In the genomic region with DNA sequence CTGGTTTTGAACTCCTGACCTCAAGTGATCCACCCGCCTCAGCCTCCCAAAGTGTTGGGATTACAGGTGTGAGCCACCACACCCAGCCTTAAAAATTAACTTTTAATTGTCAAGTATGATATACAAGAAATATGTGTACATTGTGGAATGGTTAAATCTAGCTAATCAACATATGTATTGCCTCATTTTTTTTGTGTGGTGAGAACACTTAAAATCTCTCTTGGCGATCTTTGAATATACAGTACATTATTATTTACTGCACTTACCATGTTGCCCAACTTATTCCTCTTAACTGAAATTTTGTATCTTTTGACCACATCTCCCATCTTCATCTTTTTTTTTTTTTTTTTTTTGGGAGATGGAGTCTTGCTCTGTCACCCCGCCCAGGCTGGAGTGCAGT, we compare ENCODE assay signal across 15 cellular contexts. TPM values are rescaled to one million over a fixed set of nuclear protein-coding genes. Genes with fewer than 3 reads are reported as not detected.
A peak's percentile ranks its signal among the peaks of the same experiment; 100 is the strongest.
DNase-seq lines count a peak whose midpoint lies in the region; TF ChIP-seq lines count a peak whose summit lies in the region.
"Had no signal": no experiment of that assay in that cellular context is flagged by ENCODE, and none has a peak within 500 bp of the region (broad histone marks: within the 10 kb centered on the region; RNA-seq: fewer than 3 reads in every experiment).

No MANE protein-coding gene starts in this region.

- DNase-seq in HFFc6 = no peak
- DNase-seq in adipocyte (ENCODE audit: low read depth) = no peak
- no peak for DNase-seq in hepatocyte (ENCODE audit: low spot score)
- DNase-seq in suprapubic skin (ENCODE audit: low spot score in 2 of 2) = no peak
- DNase-seq in islet precursor cell = no peak
- DNase-seq in NCI-H82 treated with DMSO at 0.1 percent for 48 hours (lab: John Stamatoyannopoulos, UW; ENCODE audit: unreplicated experiment) = no peak
- no peak for DNase-seq in activated effector memory CD4-positive, alpha-beta T cell treated with anti-CD3 and anti-CD28 coated beads, Interleukin-2, amount 50 U/mL, for 16 hours
- DNase-seq: activated CD4-positive, alpha-beta T cell treated with anti-CD3 and anti-CD28 coated beads, Interleukin-2, amount 50 U/mL, for 4 hours; foreskin melanocyte; NCI-H2081 treated with DMSO at 0.1 percent for 48 hours; NCI-H748 treated with DMSO at 0.1 percent for 48 hours; pancreas; stimulated activated CD4-positive, alpha-beta T cell treated with anti-CD3 and anti-CD28 coated beads, Interleukin-15, amount 100 ng/mL, for 24 hours had no signal

- TF ChIP-seq CTCF in HFFc6 (IDR thresholded peaks at IDR 0.05) (no peak), hepatocyte (IDR thresholded peaks at IDR 0.05; ENCODE audit: poor library complexity) (no peak), suprapubic skin (IDR thresholded peaks at IDR 0.05) (no peak)

- H3K4me3 ChIP-seq in adipocyte (ENCODE audit: low read length) = no peak overlapping the region
- H3K4me3 ChIP-seq in hepatocyte = no peak overlapping the region
- no peak overlapping the region for H3K4me3 ChIP-seq in suprapubic skin
- H3K4me3 ChIP-seq: GM12878, pancreas had no signal

- H3K9me2 ChIP-seq in hepatocyte (replicated peaks; ENCODE audit: insufficient read depth) = no peaks in the 10 kb centered on the region

- H3K9me3 Mint-ChIP-seq in HFFc6 = no peaks in the 10 kb centered on the region; the same call in 1 of the 2 replicates

- H3K27me3 Mint-ChIP-seq in HFFc6 (ENCODE audit: insufficient read depth) = no peaks in the 10 kb centered on the region

- no peak overlapping the region for H2AFZ ChIP-seq in hepatocyte

- peak overlapping the region; percentile 97 for H3K27ac Mint-ChIP-seq in HFFc6
- H3K27ac Mint-ChIP-seq: mesothelial cell of epicardium had no signal

- 97% methylated on average over 2 of the region's 3 CpGs for WGBS in hepatocyte (ENCODE audit: low lambda C conversion rate, missing lambda C conversion rate)
- WGBS in suprapubic skin = 85% methylated on average over 3 of the region's 3 CpGs

- H3K4me1 ChIP-seq in adipocyte (ENCODE audit: control insufficient read depth, insufficient read depth, low read length) (peaks cover 59% of the 10 kb centered on the region), hepatocyte (ENCODE audit: insufficient read depth) (no peaks in the 10 kb centered on the region), suprapubic skin (peaks cover 45% of the 10 kb centered on the region)

- H4K20me1 ChIP-seq in hepatocyte (ENCODE audit: insufficient read depth, poor library complexity, severe bottlenecking) = peaks cover 89% of the 10 kb centered on the region

- H3K4me3 Mint-ChIP-seq in HFFc6 = no peak overlapping the region
- H3K4me3 Mint-ChIP-seq: mesothelial cell of epicardium had no signal

- peaks cover 26% of the 10 kb centered on the region for H3K36me3 Mint-ChIP-seq in HFFc6 (ENCODE audit: low read depth)

- H3K27me3 ChIP-seq in adipocyte (replicated peaks; ENCODE audit: control insufficient read depth, insufficient read depth, low read length) = no peaks in the 10 kb centered on the region
- no peaks in the 10 kb centered on the region for H3K27me3 ChIP-seq in hepatocyte
- H3K27me3 ChIP-seq in suprapubic skin = no peaks in the 10 kb centered on the region
- H3K27me3 ChIP-seq: pancreas had no signal

- H3K36me3 ChIP-seq in adipocyte (ENCODE audit: control insufficient read depth, insufficient read depth, low read length, severe bottlenecking) = no peaks in the 10 kb centered on the region
- H3K36me3 ChIP-seq in hepatocyte (replicated peaks; ENCODE audit: insufficient read depth, low read depth) = no peaks in the 10 kb centered on the region
- H3K36me3 ChIP-seq in suprapubic skin = peaks cover 3% of the 10 kb centered on the region
- H3K36me3 ChIP-seq: pancreas had no signal

- H3K9me3 ChIP-seq in adipocyte (ENCODE audit: control insufficient read depth, low read length) (no peaks in the 10 kb centered on the region), hepatocyte (ENCODE audit: low read depth) (no peaks in the 10 kb centered on the region), suprapubic skin (no peaks in the 10 kb centered on the region)
- H3K9me3 ChIP-seq: pancreas had no signal

- H3K9ac ChIP-seq in adipocyte (ENCODE audit: low read length) = peak overlapping the region; percentile 52

- no peak for TF ChIP-seq POLR2A in suprapubic skin (IDR thresholded peaks at IDR 0.05)

- no peak overlapping the region for H3K4me2 ChIP-seq in hepatocyte

- peaks cover 64% of the 10 kb centered on the region for H3K4me1 Mint-ChIP-seq in HFFc6 (ENCODE audit: low read depth)

- H3K27ac ChIP-seq in hepatocyte (peak overlapping the region; percentile 51), suprapubic skin (peak overlapping the region; percentile 64)

- peaks cover 95% of the 10 kb centered on the region for H3K79me2 ChIP-seq in hepatocyte

- no peak for TF ChIP-seq EP300 in suprapubic skin (IDR thresholded peaks at IDR 0.05)

RNA-seq across cellular contexts. Expression of a gene that starts 23.3 kb away (rescaled TPM):
- 100 to 1,000 TPM; 116 to 126 (median 121) TPM for total RNA-seq in HFFc6 (2021; fragmentation: NEBNext Ultra II Directional; extraction: Animal tissue kit (Norgen Biotek cat#: 25700))
- total RNA-seq in hepatocyte = 82.7 and 84.6 TPM in 2 replicates
- polyA plus RNA-seq in hepatocyte = 45.8 and 50.0 TPM in 2 replicates
- 10 to 100 TPM; 73.3 to 93.3 (median 78.2) TPM for total RNA-seq in suprapubic skin

RNA-seq across cellular contexts. Expression of a gene that starts 58.6 kb away (rescaled TPM):
- total RNA-seq in HFFc6 (2021; fragmentation: NEBNext Ultra II Directional; extraction: Animal tissue kit (Norgen Biotek cat#: 25700)) = 1 to 10 TPM; 2.7 to 5.3 (median 2.9) TPM
- total RNA-seq in hepatocyte (2.9 and 4.6 TPM in 2 replicates), suprapubic skin (10 to 100 TPM in 3 of 4 donors, 1 to 10 TPM in 1; 6.0 to 26.6 (median 16.0) TPM)
- polyA plus RNA-seq in hepatocyte = 2.6 and 4.7 TPM in 2 replicates
